8 cellular contexts compared by ENCODE assay signal in the genomic region with DNA sequence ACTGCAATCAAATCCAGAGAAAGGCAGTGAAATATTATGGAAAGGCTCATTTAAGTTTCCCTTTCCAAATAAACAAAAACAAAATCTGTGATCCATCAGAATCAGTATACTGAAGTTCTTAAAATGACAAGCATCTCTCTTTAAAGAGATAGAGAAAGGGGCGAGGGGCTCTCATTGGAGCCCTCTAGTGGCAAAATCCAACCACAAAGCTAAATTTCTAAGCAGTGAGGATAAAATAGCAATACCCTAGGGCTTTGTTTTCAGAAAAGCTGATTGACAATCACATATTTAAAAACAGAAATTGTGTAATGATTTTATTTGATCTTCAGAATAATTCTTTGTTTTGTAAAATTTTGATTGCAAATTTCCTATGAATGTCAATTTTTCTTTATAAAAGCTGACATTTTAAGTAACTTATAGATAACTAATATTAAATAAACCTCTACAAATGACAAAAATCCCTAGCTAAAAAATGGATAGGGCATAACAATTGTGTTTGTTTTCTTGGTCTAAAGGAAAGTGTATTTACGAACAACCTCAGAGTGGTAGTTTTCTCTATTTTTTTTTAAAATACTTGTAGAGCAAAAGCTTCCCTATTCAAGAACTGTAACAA.
A peak's percentile ranks its signal among the peaks of the same experiment; 100 is the strongest.
DNase-seq lines count a peak whose midpoint lies in the region; ATAC-seq, FAIRE-seq and TF ChIP-seq lines count a peak whose summit lies in the region.

No MANE protein-coding gene starts in this region.

- FAIRE-seq in TTC549 (lab: Jason Lieb, UNC): peak; percentile 80

- ATAC-seq in GM21423 (IDR thresholded peaks at IDR 0.05; ENCODE audit: unreplicated experiment): peak; percentile 56

- 36 to 46% methylated on average over 2 of the region's 2 CpGs for WGBS in thyroid gland, 2 donors

- no peak overlapping the region for H3K4me3 ChIP-seq in thyroid gland (replicated peaks in 1 of 3)

- peak in 4 of 6 experiments; percentile 28 to 72 (median 46) for TF ChIP-seq CTCF in thyroid gland (IDR thresholded peaks at IDR 0.05)

- H3K4me1 ChIP-seq in thyroid gland: no peaks in the 10 kb centered on the region

- no peaks in the 10 kb centered on the region for H3K36me3 ChIP-seq in thyroid gland

- no peak overlapping the region for H3K27ac ChIP-seq in thyroid gland

- H3K27me3 ChIP-seq in thyroid gland: no peaks in the 10 kb centered on the region

- DNase-seq in SIG-M5 treated with dmso at 0.1 percent for 504 hours (lab: John Stamatoyannopoulos, UW; ENCODE audit: unreplicated experiment) (peak; percentile 22), SIG-M5 (lab: John Stamatoyannopoulos, UW) (no peak), KG1 (lab: John Stamatoyannopoulos, UW) (peak; percentile 28), hepatic stellate cell (ENCODE audit: low spot score) (peak; percentile 2), thyroid gland (peak in 1 of 2 donors; percentile 7)
- no peak for DNase-seq in NK-92 treated with Interleukin-12 subunit alpha and Interleukin-12 subunit beta, amount 100 ng/mL, for 24 hours (lab: John Stamatoyannopoulos, UW)

- H3K9me3 ChIP-seq in thyroid gland: no peaks in the 10 kb centered on the region

- intact Hi-C loops in thyroid gland (cut with DNase I): no loop called here

- TF ChIP-seq POLR2A in thyroid gland (IDR thresholded peaks at IDR 0.05): no peak

Comparison
In these comparisons a context has a peak if more than half of its experiments do, and no peak if none do; other contexts are left out.
1. DNase-seq: peak in SIG-M5 treated with dmso at 0.1 percent for 504 hours (single experiment), KG1 (single experiment) and hepatic stellate cell (single experiment); none in SIG-M5 (single experiment) and NK-92 treated with Interleukin-12 subunit alpha and Interleukin-12 subunit beta, amount 100 ng/mL, for 24 hours (single experiment).